ENCODE assay signal across 1 cellular context in genomic region chr1:193110864-193111263, GRCh38.
TF ChIP-seq lines count a peak whose summit lies in the region.

No MANE protein-coding gene starts in this region.

TF ChIP-seq in GM23338, 12 proteins besides CTCF, POLR2A, EP300 and RAD21:
- no peak for TF ChIP-seq STAT1 (IDR thresholded peaks at IDR 0.05; ENCODE audit: unreplicated experiment)
- TF ChIP-seq EZH2 (IDR thresholded peaks at IDR 0.05; ENCODE audit: low read depth, unreplicated experiment), result no peak
- no peak for TF ChIP-seq NANOG (IDR thresholded peaks at IDR 0.05; ENCODE audit: borderline replicate concordance)
- no peak for TF ChIP-seq CREB1 (CRISPR knock-in tag; IDR thresholded peaks at IDR 0.05; ENCODE audit: low read depth)
- no peak for TF ChIP-seq ZNF331 (CRISPR knock-in tag; IDR thresholded peaks at IDR 0.05; ENCODE audit: low read depth)
- TF ChIP-seq, protein P1, sequence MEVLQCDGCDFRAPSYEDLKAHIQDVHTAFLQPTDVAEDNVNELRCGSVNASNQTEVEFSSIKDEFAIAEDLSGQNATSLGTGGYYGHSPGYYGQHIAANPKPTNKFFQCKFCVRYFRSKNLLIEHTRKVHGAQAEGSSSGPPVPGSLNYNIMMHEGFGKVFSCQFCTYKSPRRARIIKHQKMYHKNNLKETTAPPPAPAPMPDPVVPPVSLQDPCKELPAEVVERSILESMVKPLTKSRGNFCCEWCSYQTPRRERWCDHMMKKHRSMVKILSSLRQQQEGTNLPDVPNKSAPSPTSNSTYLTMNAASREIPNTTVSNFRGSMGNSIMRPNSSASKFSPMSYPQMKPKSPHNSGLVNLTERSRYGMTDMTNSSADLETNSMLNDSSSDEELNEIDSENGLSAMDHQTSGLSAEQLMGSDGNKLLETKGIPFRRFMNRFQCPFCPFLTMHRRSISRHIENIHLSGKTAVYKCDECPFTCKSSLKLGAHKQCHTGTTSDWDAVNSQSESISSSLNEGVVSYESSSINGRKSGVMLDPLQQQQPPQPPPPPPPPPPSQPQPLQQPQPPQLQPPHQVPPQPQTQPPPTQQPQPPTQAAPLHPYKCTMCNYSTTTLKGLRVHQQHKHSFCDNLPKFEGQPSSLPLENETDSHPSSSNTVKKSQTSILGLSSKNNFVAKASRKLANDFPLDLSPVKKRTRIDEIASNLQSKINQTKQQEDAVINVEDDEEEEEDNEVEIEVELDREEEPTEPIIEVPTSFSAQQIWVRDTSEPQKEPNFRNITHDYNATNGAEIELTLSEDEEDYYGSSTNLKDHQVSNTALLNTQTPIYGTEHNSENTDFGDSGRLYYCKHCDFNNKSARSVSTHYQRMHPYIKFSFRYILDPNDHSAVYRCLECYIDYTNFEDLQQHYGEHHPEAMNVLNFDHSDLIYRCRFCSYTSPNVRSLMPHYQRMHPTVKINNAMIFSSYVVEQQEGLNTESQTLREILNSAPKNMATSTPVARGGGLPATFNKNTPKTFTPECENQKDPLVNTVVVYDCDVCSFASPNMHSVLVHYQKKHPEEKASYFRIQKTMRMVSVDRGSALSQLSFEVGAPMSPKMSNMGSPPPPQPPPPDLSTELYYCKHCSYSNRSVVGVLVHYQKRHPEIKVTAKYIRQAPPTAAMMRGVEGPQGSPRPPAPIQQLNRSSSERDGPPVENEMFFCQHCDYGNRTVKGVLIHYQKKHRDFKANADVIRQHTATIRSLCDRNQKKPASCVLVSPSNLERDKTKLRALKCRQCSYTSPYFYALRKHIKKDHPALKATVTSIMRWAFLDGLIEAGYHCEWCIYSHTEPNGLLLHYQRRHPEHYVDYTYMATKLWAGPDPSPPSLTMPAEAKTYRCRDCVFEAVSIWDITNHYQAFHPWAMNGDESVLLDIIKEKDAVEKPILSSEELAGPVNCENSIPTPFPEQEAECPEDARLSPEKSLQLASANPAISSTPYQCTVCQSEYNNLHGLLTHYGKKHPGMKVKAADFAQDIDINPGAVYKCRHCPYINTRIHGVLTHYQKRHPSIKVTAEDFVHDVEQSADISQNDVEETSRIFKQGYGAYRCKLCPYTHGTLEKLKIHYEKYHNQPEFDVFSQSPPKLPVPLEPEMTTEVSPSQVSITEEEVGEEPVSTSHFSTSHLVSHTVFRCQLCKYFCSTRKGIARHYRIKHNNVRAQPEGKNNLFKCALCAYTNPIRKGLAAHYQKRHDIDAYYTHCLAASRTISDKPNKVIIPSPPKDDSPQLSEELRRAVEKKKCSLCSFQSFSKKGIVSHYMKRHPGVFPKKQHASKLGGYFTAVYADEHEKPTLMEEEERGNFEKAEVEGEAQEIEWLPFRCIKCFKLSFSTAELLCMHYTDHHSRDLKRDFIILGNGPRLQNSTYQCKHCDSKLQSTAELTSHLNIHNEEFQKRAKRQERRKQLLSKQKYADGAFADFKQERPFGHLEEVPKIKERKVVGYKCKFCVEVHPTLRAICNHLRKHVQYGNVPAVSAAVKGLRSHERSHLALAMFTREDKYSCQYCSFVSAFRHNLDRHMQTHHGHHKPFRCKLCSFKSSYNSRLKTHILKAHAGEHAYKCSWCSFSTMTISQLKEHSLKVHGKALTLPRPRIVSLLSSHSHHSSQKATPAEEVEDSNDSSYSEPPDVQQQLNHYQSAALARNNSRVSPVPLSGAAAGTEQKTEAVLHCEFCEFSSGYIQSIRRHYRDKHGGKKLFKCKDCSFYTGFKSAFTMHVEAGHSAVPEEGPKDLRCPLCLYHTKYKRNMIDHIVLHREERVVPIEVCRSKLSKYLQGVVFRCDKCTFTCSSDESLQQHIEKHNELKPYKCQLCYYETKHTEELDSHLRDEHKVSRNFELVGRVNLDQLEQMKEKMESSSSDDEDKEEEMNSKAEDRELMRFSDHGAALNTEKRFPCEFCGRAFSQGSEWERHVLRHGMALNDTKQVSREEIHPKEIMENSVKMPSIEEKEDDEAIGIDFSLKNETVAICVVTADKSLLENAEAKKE (CRISPR knock-in tag; IDR thresholded peaks at IDR 0.05), result no peak
- TF ChIP-seq ZNF114 (CRISPR knock-in tag; IDR thresholded peaks at IDR 0.05), result no peak
- no peak for TF ChIP-seq ETS1 (IDR thresholded peaks at IDR 0.05)
